8 cellular contexts compared by ENCODE assay signal in the genomic region with DNA sequence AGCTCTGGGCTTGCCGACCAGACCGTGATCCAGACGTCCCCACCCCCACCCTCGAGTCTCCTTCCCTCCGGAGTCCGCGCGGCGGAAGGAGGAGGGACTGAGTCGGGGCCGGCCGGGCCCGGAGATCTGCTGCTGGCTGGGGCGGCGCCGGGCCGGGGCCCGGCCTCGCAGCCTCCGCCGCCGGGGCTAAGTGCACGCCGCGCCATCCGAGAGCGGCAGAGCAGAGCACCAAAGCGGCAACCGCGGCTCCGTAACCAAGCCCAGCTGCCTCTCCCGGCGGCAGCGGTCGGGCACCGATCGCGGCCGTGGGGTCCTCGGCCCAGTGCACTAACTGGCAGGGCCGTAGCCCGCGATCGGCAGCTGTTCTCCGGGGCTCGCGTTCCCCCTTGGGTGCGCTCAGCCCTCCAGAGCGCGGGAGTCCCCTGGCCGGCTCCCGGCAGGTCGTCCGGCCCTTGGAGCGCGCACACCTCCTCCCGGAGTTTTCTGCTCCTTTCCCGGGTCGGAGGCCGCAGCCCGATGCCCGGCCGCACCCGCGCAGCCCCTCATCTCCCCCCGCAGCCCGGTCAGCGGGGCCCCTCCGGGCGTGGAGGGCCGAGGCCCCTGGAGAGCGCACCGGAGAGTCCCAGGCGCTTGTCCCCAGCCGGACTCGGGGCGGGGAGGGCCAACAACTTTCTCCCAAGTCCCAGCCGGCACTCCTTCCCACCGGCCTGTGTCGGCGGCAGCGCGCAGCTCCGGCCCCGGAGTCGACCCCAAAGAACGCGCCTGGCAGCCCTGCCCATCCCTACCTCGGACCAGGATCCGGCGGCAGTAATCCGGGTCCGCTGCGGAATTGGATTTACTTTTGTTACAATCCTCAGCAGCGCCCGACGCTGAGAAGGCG. TPM values are rescaled to one million over a fixed set of nuclear protein-coding genes. Genes with fewer than 3 reads are reported as not detected.
DNase-seq lines count a peak whose midpoint lies in the region; ATAC-seq and TF ChIP-seq lines count a peak whose summit lies in the region.

No MANE protein-coding gene starts in this region.

- no peaks in the 10 kb centered on the region for H3K36me3 ChIP-seq in parathyroid adenoma (ENCODE audit: control insufficient read depth, insufficient read depth, low read length)
- H3K36me3 ChIP-seq in PC-9 (ENCODE audit: low read depth) = no peaks in the 10 kb centered on the region

- intact Hi-C loops in PC-9 (cut with micrococcal nuclease; ENCODE audit: unreplicated experiment) = no loop called here

- H3K27ac ChIP-seq in parathyroid adenoma (no peak overlapping the region), PC-9 (no peak overlapping the region)

- CTCF ChIA-PET in PC-9 (lab: Charles Lee) = no interaction called here

- peaks cover 38% of the 10 kb centered on the region for H3K27me3 ChIP-seq in parathyroid adenoma (ENCODE audit: control insufficient read depth, insufficient read depth, low read length)
- H3K27me3 ChIP-seq in PC-9 (ENCODE audit: insufficient read depth, low read depth) = peaks cover 4% of the 10 kb centered on the region; the same call in 1 of the 2 replicates

- no TSS peak for BruUV-seq in PC-9 (replicated peaks; lab: Mats Ljungman, UMichigan)

- peak; percentile 67 for DNase-seq in D341Med (ENCODE audit: low spot score)
- DNase-seq in NCI-H69 (lab: John Stamatoyannopoulos, UW) = peak; percentile 65
- DNase-seq in fibroblast of pulmonary artery (ENCODE audit: low read depth) = peak; percentile 16
- DNase-seq in NCI-H128 (lab: John Stamatoyannopoulos, UW; ENCODE audit: unreplicated experiment) = no peak
- no peak for DNase-seq in activated CD4-positive, CD25-positive, alpha-beta regulatory T cell treated with anti-CD3 and anti-CD28 coated beads, Interleukin-2, amount 50 U/mL, for 72 hours
- no peak for DNase-seq in PC-9

- H2AFZ ChIP-seq in parathyroid adenoma (peak overlapping the region; percentile 19), PC-9 (no peak overlapping the region)

- H3K9me3 ChIP-seq in parathyroid adenoma (ENCODE audit: control insufficient read depth, low read length) (no peaks in the 10 kb centered on the region), PC-9 (ENCODE audit: insufficient read depth, low read depth) (no peaks in the 10 kb centered on the region)

- no peak for ATAC-seq in HG02763 (IDR thresholded peaks at IDR 0.05; ENCODE audit: unreplicated experiment)

- no peaks in the 10 kb centered on the region for H3K9me2 ChIP-seq in PC-9 (ENCODE audit: insufficient read depth)

- H3K79me2 ChIP-seq in parathyroid adenoma (no peaks in the 10 kb centered on the region), PC-9 (ENCODE audit: low read depth) (no peaks in the 10 kb centered on the region)

- H3K4me2 ChIP-seq in parathyroid adenoma (ENCODE audit: low read length) (peak overlapping the region; percentile 69), PC-9 (no peak overlapping the region)

- H3K9ac ChIP-seq in parathyroid adenoma = no peak overlapping the region

- H3F3A ChIP-seq in PC-9 (ENCODE audit: insufficient read depth, low read depth) = no peaks in the 10 kb centered on the region

- no peaks in the 10 kb centered on the region for H4K20me1 ChIP-seq in PC-9 (ENCODE audit: insufficient read depth)

- no peak for TF ChIP-seq CTCF in fibroblast of pulmonary artery (IDR thresholded peaks at IDR 0.05; ENCODE audit: low read length, missing control alignments)
- TF ChIP-seq CTCF in parathyroid adenoma (IDR thresholded peaks at IDR 0.05) = no peak
- TF ChIP-seq CTCF in PC-9 (conservative IDR thresholded peaks at IDR 0.05) = no peak

- H3K4me1 ChIP-seq in parathyroid adenoma (no peaks in the 10 kb centered on the region), PC-9 (replicated peaks; ENCODE audit: insufficient read depth) (no peaks in the 10 kb centered on the region)

- H3K4me3 ChIP-seq in fibroblast of pulmonary artery (replicated peaks; ENCODE audit: low read depth, low read length) (peak overlapping the region; percentile 21), parathyroid adenoma (ENCODE audit: low read depth, low read length) (peak overlapping the region; percentile 9), PC-9 (no peak overlapping the region)

- POLR2A ChIA-PET in PC-9 (lab: Charles Lee; ENCODE audit: unreplicated experiment) = no interaction called here

RNA-seq across cellular contexts. Expression of a gene that starts 0.8 kb away (rescaled TPM):
- total RNA-seq in PC-9 (2021) = not detected in 2 replicates

Comparison
In these comparisons a context has a peak if more than half of its experiments do, and no peak if none do; other contexts are left out.
1. DNase-seq: peak in D341Med (single experiment), NCI-H69 (single experiment) and fibroblast of pulmonary artery (single experiment); none in NCI-H128 (single experiment), activated CD4-positive, CD25-positive, alpha-beta regulatory T cell treated with anti-CD3 and anti-CD28 coated beads, Interleukin-2, amount 50 U/mL, for 72 hours (single experiment) and PC-9 (0 of 2).